ENCODE assay signal across 26 cellular contexts in the genomic region with DNA sequence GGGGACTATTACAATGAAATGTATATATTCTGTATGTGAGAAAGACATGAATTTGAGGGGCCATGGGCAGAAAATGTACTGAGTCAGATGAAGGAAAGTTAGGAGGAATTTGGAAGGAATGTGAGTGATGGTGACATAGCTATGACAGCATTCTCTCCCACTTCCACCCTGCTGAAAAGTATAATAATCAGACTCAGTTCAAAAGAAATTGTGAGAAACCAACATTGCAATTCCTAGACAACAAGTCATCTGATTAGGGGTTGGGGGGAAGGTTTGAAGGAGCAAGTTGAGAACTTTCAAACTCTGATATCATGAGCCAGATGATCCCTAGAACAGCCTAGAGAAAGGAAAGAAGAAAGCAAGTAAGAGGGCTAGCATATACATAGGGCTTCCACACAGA.
DNase-seq lines count a peak whose midpoint lies in the region; ATAC-seq, FAIRE-seq and TF ChIP-seq lines count a peak whose summit lies in the region.
"Had no signal": no experiment of that assay in that cellular context is flagged by ENCODE, and none has a peak within 500 bp of the region (broad histone marks: within the 10 kb centered on the region; RNA-seq: fewer than 3 reads in every experiment).

No MANE protein-coding gene starts in this region.

- TF ChIP-seq CTCF in fibroblast of the aortic adventitia (IDR thresholded peaks at IDR 0.05; ENCODE audit: insufficient read depth, low read length), result no peak
- no peak for TF ChIP-seq CTCF in retinal pigment epithelial cell (conservative IDR thresholded peaks at IDR 0.05; ENCODE audit: low read depth, low read length)
- no peak for TF ChIP-seq CTCF in GM23338 (conservative IDR thresholded peaks at IDR 0.05; ENCODE audit: low read depth in 2 of 2)
- no peak for TF ChIP-seq CTCF in sigmoid colon (IDR thresholded peaks at IDR 0.05)

- H3K36me3 ChIP-seq in GM23338 (ENCODE audit: insufficient read depth) (no peaks in the 10 kb centered on the region), sigmoid colon (no peaks in the 10 kb centered on the region)
- H3K36me3 ChIP-seq: cardiac muscle cell, lower lobe of right lung, tibial artery had no signal

- no peak for TF ChIP-seq EP300 in sigmoid colon (IDR thresholded peaks at IDR 0.05)

- H2AFZ ChIP-seq in GM23338, result no peak overlapping the region
- H2AFZ ChIP-seq: hepatocyte had no signal

- DNase-seq in AG20443 (ENCODE audit: low spot score) (peak; percentile 11), RCC 7860 (ENCODE audit: low spot score) (peak; percentile 54), fibroblast of the aortic adventitia (ENCODE audit: low read depth) (peak; percentile 37), retinal pigment epithelial cell (ENCODE audit: low read depth) (peak; percentile 29), GM23338 (ENCODE audit: low spot score) (no peak), frontal cortex (ENCODE audit: low spot score in 2 of 2) (no peak), sigmoid colon (no peak), NCI-H2196 treated with DMSO at 0.1 percent for 48 hours (lab: John Stamatoyannopoulos, UW; ENCODE audit: unreplicated experiment) (no peak)
- DNase-seq: activated CD8-positive, alpha-beta T cell treated with anti-CD3 and anti-CD28 coated beads for 36 hours; activated effector memory CD4-positive, alpha-beta T cell treated with anti-CD3 and anti-CD28 coated beads, Interleukin-2, amount 50 U/mL, for 16 hours; activated T-cell treated with anti-CD3 and anti-CD28 coated beads for 4 hours; C1 segment of cervical spinal cord; dermis blood vessel endothelial cell; GOT3; lower lobe of right lung; NCI-H1694; NCI-H748 treated with DMSO at 0.1 percent for 48 hours; OCI-M1; SHP77; stimulated activated CD4-positive, alpha-beta T cell treated with anti-CD3 and anti-CD28 coated beads, Interleukin-12 subunit alpha, Interleukin-12 subunit beta, amount 100 ng/mL, for 4 hours; stimulated activated CD4-positive, alpha-beta T cell treated with anti-CD3 and anti-CD28 coated beads, Interleukin-4, amount 100 ng/mL, for 4 hours; stimulated activated naive CD8-positive, alpha-beta T cell treated with anti-CD3 and anti-CD28 coated beads, Interleukin-15, Interleukin-2, amounts not matched to agents 100 U/mL and 50 U/mL, for 24 hours; tibial artery had no signal

- no peak for FAIRE-seq in RCC 7860 (lab: Jason Lieb, UNC)
- no peak for FAIRE-seq in frontal cortex (lab: Jason Lieb, UNC)

- H3K27me3 ChIP-seq in GM23338 (ENCODE audit: insufficient read depth), result no peaks in the 10 kb centered on the region
- H3K27me3 ChIP-seq in sigmoid colon, result no peaks in the 10 kb centered on the region
- H3K27me3 ChIP-seq: cardiac muscle cell, hepatocyte, tibial artery had no signal

- no peaks in the 10 kb centered on the region for H3K9me3 ChIP-seq in sigmoid colon
- H3K9me3 ChIP-seq: lower lobe of right lung, tibial artery had no signal

- peaks cover 8% of the 10 kb centered on the region; the same call in 1 of the 2 replicates for H3K9me2 ChIP-seq in GM23338 (ENCODE audit: insufficient read depth)

- intact Hi-C loops in sigmoid colon (cut with DNase I), result no loop called here

- no peaks in the 10 kb centered on the region for H3F3A ChIP-seq in GM23338 (replicated peaks; ENCODE audit: low read depth)

- ATAC-seq in GM23338, result no peak
- ATAC-seq: activated CD4-positive, CD25-positive, alpha-beta regulatory T cell treated with anti-CD3 and anti-CD28 coated beads, Interleukin-2, amount 50 U/mL, for 24 hours; activated CD8-positive, alpha-beta T cell treated with anti-CD3 and anti-CD28 coated beads for 36 hours; lower lobe of right lung; stimulated activated naive CD8-positive, alpha-beta T cell treated with anti-CD3 and anti-CD28 coated beads, Interleukin-15, Interleukin-2, amounts not matched to agents 100 U/mL and 50 U/mL, for 24 hours had no signal

- H3K4me3 ChIP-seq in fibroblast of the aortic adventitia (ENCODE audit: low read depth, low read length) (no peak overlapping the region), retinal pigment epithelial cell (ENCODE audit: low read length) (no peak overlapping the region), GM23338 (no peak overlapping the region), sigmoid colon (no peak overlapping the region)
- H3K4me3 ChIP-seq: cardiac muscle cell, hepatocyte, lower lobe of right lung, tibial artery had no signal

- H3K4me3 Mint-ChIP-seq in GM23338, result no peak overlapping the region
- H3K4me3 Mint-ChIP-seq: activated CD8-positive, alpha-beta T cell treated with anti-CD3 and anti-CD28 coated beads for 36 hours had no signal

- no peaks in the 10 kb centered on the region; the same call in 2 of the 3 replicates for H3K9me3 Mint-ChIP-seq in GM23338

- peaks cover 1% of the 10 kb centered on the region for H3K27me3 Mint-ChIP-seq in GM23338 (ENCODE audit: insufficient read depth, low read depth, poor library complexity)
- H3K27me3 Mint-ChIP-seq: activated CD8-positive, alpha-beta T cell treated with anti-CD3 and anti-CD28 coated beads for 36 hours had no signal

- no peak overlapping the region for H3K4me2 ChIP-seq in GM23338
- H3K4me2 ChIP-seq: hepatocyte had no signal

- no peaks in the 10 kb centered on the region for H3K79me2 ChIP-seq in GM23338 (replicated peaks; ENCODE audit: insufficient read depth)
- H3K79me2 ChIP-seq: hepatocyte had no signal

- H3K27ac ChIP-seq in GM23338 (ENCODE audit: low read depth), result no peak overlapping the region
- no peak overlapping the region for H3K27ac ChIP-seq in sigmoid colon
- H3K27ac ChIP-seq: cardiac muscle cell, hepatocyte, lower lobe of right lung, tibial artery had no signal

- H3K27ac Mint-ChIP-seq in GM23338, result no peak overlapping the region
- H3K27ac Mint-ChIP-seq: activated CD8-positive, alpha-beta T cell treated with anti-CD3 and anti-CD28 coated beads for 36 hours had no signal

- H3K36me3 Mint-ChIP-seq in GM23338 (ENCODE audit: low read depth), result no peaks in the 10 kb centered on the region

- H3K4me1 ChIP-seq in GM23338 (ENCODE audit: insufficient read depth) (no peaks in the 10 kb centered on the region), sigmoid colon (no peaks in the 10 kb centered on the region)
- H3K4me1 ChIP-seq: lower lobe of right lung, tibial artery had no signal

- H3K4me1 Mint-ChIP-seq in GM23338, result no peaks in the 10 kb centered on the region

- H4K20me1 ChIP-seq in GM23338 (replicated peaks; ENCODE audit: insufficient read depth), result no peaks in the 10 kb centered on the region

- TF ChIP-seq POLR2A in sigmoid colon (IDR thresholded peaks at IDR 0.05), result no peak

TF ChIP-seq in GM23338, 12 proteins besides CTCF, POLR2A, EP300 and RAD21 (continues in another document):
- no peak for TF ChIP-seq EZH2phosphoT487 (IDR thresholded peaks at IDR 0.05; ENCODE audit: unreplicated experiment)
- no peak for TF ChIP-seq POLR2AphosphoS5 (IDR thresholded peaks at IDR 0.05; ENCODE audit: low read depth)
- no peak for TF ChIP-seq ZNF331 (CRISPR knock-in tag; IDR thresholded peaks at IDR 0.05; ENCODE audit: low read depth)
- no peak for TF ChIP-seq STAT1 (IDR thresholded peaks at IDR 0.05; ENCODE audit: unreplicated experiment)
- TF ChIP-seq ZNF114 (CRISPR knock-in tag; IDR thresholded peaks at IDR 0.05), result no peak

Comparison
In these comparisons a context has a peak if more than half of its experiments do, and no peak if none do; other contexts are left out.
1. DNase-seq: peak in AG20443 (single experiment), RCC 7860 (single experiment), fibroblast of the aortic adventitia (single experiment) and retinal pigment epithelial cell (single experiment); none in GM23338 (single experiment), frontal cortex (0 of 2), sigmoid colon (single experiment) and NCI-H2196 treated with DMSO at 0.1 percent for 48 hours (single experiment).